In the genomic region with DNA sequence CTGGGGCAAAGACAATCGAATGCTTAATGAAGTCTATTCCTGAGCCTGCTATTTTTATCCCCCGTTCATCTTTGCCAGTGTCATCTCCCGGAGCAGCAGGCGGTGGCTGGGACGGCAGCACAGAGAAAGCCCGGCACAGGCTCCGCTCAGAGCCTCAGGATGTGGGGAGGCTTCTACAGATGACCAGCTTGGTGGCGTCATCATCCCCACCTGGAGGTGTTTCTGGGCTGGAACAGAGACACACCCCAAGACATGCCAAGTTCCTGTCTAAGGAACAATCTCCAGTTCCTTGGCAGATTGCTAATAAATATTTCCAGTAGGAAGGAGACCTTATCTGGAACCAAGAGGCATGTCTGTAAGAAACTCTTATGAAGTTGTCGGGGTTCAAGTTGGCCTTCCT, we compare ENCODE assay signal across 15 cellular contexts.
"Had no signal": no experiment of that assay in that cellular context is flagged by ENCODE, and none has a peak within 500 bp of the region (broad histone marks: within the 10 kb centered on the region; RNA-seq: fewer than 3 reads in every experiment).

No MANE protein-coding gene starts in this region.

- H3K9me3 ChIP-seq: neutrophil, stomach had no signal

- H3K27ac ChIP-seq: cardiac muscle cell, coronary artery, neutrophil, stomach had no signal

- DNase-seq: activated CD4-positive, alpha-beta T cell treated with anti-CD3 and anti-CD28 coated beads for 1 hour; activated CD4-positive, alpha-beta T cell treated with anti-CD3 and anti-CD28 coated beads, Interleukin-2, amount 50 U/mL, for 48 hours; activated CD8-positive, alpha-beta memory T cell treated with anti-CD3 and anti-CD28 coated beads, Interleukin-2, amount 10 ng/mL, durations not matched to agents 7 days and 5 days; activated naive CD4-positive, alpha-beta T cell treated with anti-CD3 and anti-CD28 coated beads, Interleukin-2, amount 50 U/mL, for 16 hours; activated T-cell treated with anti-CD3 and anti-CD28 coated beads, Interleukin-2, amount 50 U/mL, for 1 hour; foreskin fibroblast; natural killer cell; stimulated activated CD4-positive, alpha-beta T cell treated with anti-CD3 and anti-CD28 coated beads, Interleukin-1b, Interleukin-23, amount 100 ng/mL, for 48 hours; stomach; T-helper 1 cell; T1000 had no signal

- H3K36me3 ChIP-seq: cardiac muscle cell, neutrophil, stomach had no signal

- H3K4me3 ChIP-seq: cardiac muscle cell, coronary artery, stomach had no signal

- H3K27me3 ChIP-seq: cardiac muscle cell had no signal

- H3K4me1 ChIP-seq: stomach had no signal

- ATAC-seq: activated CD8-positive, alpha-beta memory T cell treated with anti-CD3 and anti-CD28 coated beads, Interleukin-2, amount 10 ng/mL, durations not matched to agents 7 days and 5 days; natural killer cell; SK-N-SH treated with all-trans-retinoic acid at 6 μM for 48 hours had no signal
